1 cellular context compared by ENCODE assay signal in genomic region chr14:99562848-99563748, GRCh38.
TF ChIP-seq lines count a peak whose summit lies in the region.

No MANE protein-coding gene starts in this region.

TF ChIP-seq in HepG2, 621 proteins besides CTCF, POLR2A, EP300 and RAD21 (continued from another document and continues in another):
- TF ChIP-seq U2AF2 (IDR thresholded peaks at IDR 0.05; ENCODE audit: low read depth, low read length) = no peak
- no peak for TF ChIP-seq ZNF652 (CRISPR knock-in tag; IDR thresholded peaks at IDR 0.05; ENCODE audit: borderline replicate concordance, low read depth)
- peak; percentile 54 for TF ChIP-seq PAXIP1 (CRISPR knock-in tag; conservative IDR thresholded peaks at IDR 0.05)
- no peak for TF ChIP-seq SRF (IDR thresholded peaks at IDR 0.05; ENCODE audit: low read depth, low read length)
- TF ChIP-seq NR3C1 (CRISPR knock-in tag; IDR thresholded peaks at IDR 0.05) = no peak
- no peak for TF ChIP-seq DMTF1 (CRISPR knock-in tag; IDR thresholded peaks at IDR 0.05)
- TF ChIP-seq ZNF230 (CRISPR knock-in tag; IDR thresholded peaks at IDR 0.05) = no peak
- TF ChIP-seq HDAC6 (IDR thresholded peaks at IDR 0.05; ENCODE audit: low read depth, low read length) = no peak
- no peak for TF ChIP-seq IKZF4 (CRISPR knock-in tag; IDR thresholded peaks at IDR 0.05; ENCODE audit: borderline replicate concordance, low read depth, not compliant biosample characterization)
- no peak for TF ChIP-seq ZXDC (CRISPR knock-in tag; IDR thresholded peaks at IDR 0.05)
- no peak for TF ChIP-seq SIX4 (CRISPR knock-in tag; IDR thresholded peaks at IDR 0.05)
- TF ChIP-seq ZNF383 (CRISPR knock-in tag; IDR thresholded peaks at IDR 0.05; ENCODE audit: borderline replicate concordance) = no peak
- TF ChIP-seq NAIF1 (CRISPR knock-in tag; IDR thresholded peaks at IDR 0.05; ENCODE audit: borderline replicate concordance) = no peak
- no peak for TF ChIP-seq PRMT3 (CRISPR knock-in tag; IDR thresholded peaks at IDR 0.05; ENCODE audit: borderline replicate concordance, low read depth)
- TF ChIP-seq ZNF782 (CRISPR knock-in tag; IDR thresholded peaks at IDR 0.05; ENCODE audit: borderline replicate concordance) = no peak
- no peak for TF ChIP-seq ZFAT (CRISPR knock-in tag; conservative IDR thresholded peaks at IDR 0.05)
- TF ChIP-seq HOXA9 (CRISPR knock-in tag; IDR thresholded peaks at IDR 0.05; ENCODE audit: borderline replicate concordance) = no peak
- no peak for TF ChIP-seq ZNF24 (IDR thresholded peaks at IDR 0.05)
- no peak for TF ChIP-seq SYNCRIP (IDR thresholded peaks at IDR 0.05; ENCODE audit: insufficient read depth, low read depth, low read length)
- TF ChIP-seq FOXP4 (CRISPR knock-in tag; IDR thresholded peaks at IDR 0.05) = no peak
- no peak for TF ChIP-seq ZKSCAN1 (IDR thresholded peaks at IDR 0.05; ENCODE audit: low read length)
- no peak for TF ChIP-seq SOX13 (IDR thresholded peaks at IDR 0.05)
- TF ChIP-seq SOX13 (CRISPR knock-in tag; conservative IDR thresholded peaks at IDR 0.05 in 1 of 2, IDR thresholded peaks at IDR 0.05 in 1 of 2) = peak in 1 of 2 experiments; percentile 82; a peak in 2 of 4 replicates
- TF ChIP-seq JUND (CRISPR knock-in tag; IDR thresholded peaks at IDR 0.05) = no peak
- no peak for TF ChIP-seq ZNF414 (CRISPR knock-in tag; IDR thresholded peaks at IDR 0.05)
- TF ChIP-seq ATF1 (CRISPR knock-in tag; IDR thresholded peaks at IDR 0.05) = no peak
- TF ChIP-seq MEIS1 (CRISPR knock-in tag; IDR thresholded peaks at IDR 0.05; ENCODE audit: borderline replicate concordance) = peak; percentile 97
- peak; percentile 69 for TF ChIP-seq SOX5 (CRISPR knock-in tag; IDR thresholded peaks at IDR 0.05; ENCODE audit: borderline replicate concordance)
- no peak for TF ChIP-seq TCF12 (IDR thresholded peaks at IDR 0.05)
- no peak for TF ChIP-seq TCF12 (CRISPR knock-in tag; IDR thresholded peaks at IDR 0.05)
- peak; percentile 60; the same call in 1 of the 2 replicates for TF ChIP-seq FOXO1 (CRISPR knock-in tag; IDR thresholded peaks at IDR 0.05)
- TF ChIP-seq ZNF263 (CRISPR knock-in tag; IDR thresholded peaks at IDR 0.05) = no peak
- TF ChIP-seq ZNF234 (CRISPR knock-in tag; conservative IDR thresholded peaks at IDR 0.05) = no peak
- TF ChIP-seq ATF7-NPFF (CRISPR knock-in tag; IDR thresholded peaks at IDR 0.05; ENCODE audit: low read depth) = no peak
- TF ChIP-seq KAT2B (IDR thresholded peaks at IDR 0.05; ENCODE audit: borderline replicate concordance, low read depth, low read length) = no peak
- TF ChIP-seq CHD2 (IDR thresholded peaks at IDR 0.05; ENCODE audit: low read depth, low read length) = no peak
- TF ChIP-seq JDP2 (CRISPR knock-in tag; IDR thresholded peaks at IDR 0.05; ENCODE audit: borderline replicate concordance) = no peak
- TF ChIP-seq SALL2 (CRISPR knock-in tag; IDR thresholded peaks at IDR 0.05) = no peak
- TF ChIP-seq GPN1 (CRISPR knock-in tag; IDR thresholded peaks at IDR 0.05; ENCODE audit: borderline replicate concordance) = no peak
- TF ChIP-seq ZNF709 (CRISPR knock-in tag; IDR thresholded peaks at IDR 0.05) = no peak
- TF ChIP-seq HOMEZ (CRISPR knock-in tag; IDR thresholded peaks at IDR 0.05; ENCODE audit: low read depth) = no peak
- no peak for TF ChIP-seq ELK4 (CRISPR knock-in tag; IDR thresholded peaks at IDR 0.05; ENCODE audit: borderline replicate concordance)
- no peak for TF ChIP-seq ZNF577 (CRISPR knock-in tag; IDR thresholded peaks at IDR 0.05; ENCODE audit: borderline replicate concordance, low read depth)
- no peak; the same call in 1 of the 2 replicates for TF ChIP-seq POGK (CRISPR knock-in tag; conservative IDR thresholded peaks at IDR 0.05)
- TF ChIP-seq BCLAF1 (IDR thresholded peaks at IDR 0.05) = no peak
